8 cellular contexts compared by ENCODE assay signal in the genomic region with DNA sequence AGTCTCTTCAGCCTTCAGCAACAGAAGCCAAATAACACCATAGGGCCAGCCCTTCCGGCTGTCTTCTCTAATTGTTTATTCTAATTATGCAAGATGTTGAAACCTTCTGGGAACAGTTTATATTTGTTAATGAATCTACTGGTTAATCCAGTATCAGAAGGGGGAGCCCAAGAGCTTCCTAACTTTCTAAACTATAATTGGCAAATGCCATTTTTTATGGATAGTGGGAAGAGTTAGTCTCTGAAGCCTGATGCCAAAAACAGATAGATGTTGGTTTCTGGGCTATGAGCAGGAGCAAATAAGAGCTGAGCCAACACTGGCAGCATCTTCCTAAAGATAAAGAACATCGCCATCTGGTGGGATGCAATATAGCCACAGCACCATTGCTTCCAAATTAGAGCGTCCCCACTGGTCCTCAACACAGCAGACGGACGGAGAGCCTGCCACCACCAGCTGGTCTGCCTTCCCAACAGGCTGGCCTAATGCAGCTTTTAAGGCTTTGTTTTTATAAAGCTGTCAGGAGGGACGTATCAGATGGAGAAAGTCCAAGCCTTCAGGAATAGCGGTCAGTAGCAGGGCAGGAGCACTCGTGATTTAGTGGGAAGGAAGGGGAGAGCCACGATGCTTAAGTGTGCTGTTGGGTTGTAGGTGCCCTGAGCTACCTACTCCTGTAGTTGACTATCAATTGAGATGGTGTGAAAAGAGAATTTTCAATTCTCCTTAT.
DNase-seq lines count a peak whose midpoint lies in the region; ATAC-seq and TF ChIP-seq lines count a peak whose summit lies in the region.

No MANE protein-coding gene starts in this region.

- TF ChIP-seq CTCF in C4-2B (conservative IDR thresholded peaks at IDR 0.05) (peak; percentile 83), transverse colon (IDR thresholded peaks at IDR 0.05) (peak in 1 of 5 experiments; percentile 28)

- H3K4me1 ChIP-seq in transverse colon, result peaks cover 0 to 6% (median 0%) of the 10 kb centered on the region in 4 donors

- no peak for TF ChIP-seq EP300 in transverse colon (IDR thresholded peaks at IDR 0.05; ENCODE audit: low read depth)

- TF ChIP-seq POLR2A in transverse colon (IDR thresholded peaks at IDR 0.05), result no peak

- intact Hi-C loops in transverse colon (cut with DNase I; ENCODE audit: low total_unique reads), result no loop called here

- 55 to 60% methylated on average over 5 to 9 of the region's 9 CpGs for WGBS in transverse colon (ENCODE audit: low coverage in 1 of 2), 2 donors

- peaks cover 0 to 26% (median 5%) of the 10 kb centered on the region in 4 donors for H3K36me3 ChIP-seq in transverse colon

- H3K27me3 ChIP-seq in transverse colon, result no peaks in the 10 kb centered on the region

- DNase-seq in NCI-H2171 (lab: John Stamatoyannopoulos, UW) (peak; percentile 97), amniotic stem cell (lab: John Stamatoyannopoulos, UW) (peak; percentile 16), hepatic stellate cell (ENCODE audit: low spot score) (peak; percentile 50), transverse colon (no peak)
- DNase-seq in stimulated activated CD4-positive, alpha-beta T cell treated with anti-CD3 and anti-CD28 coated beads, TNF-alpha, amount 100 ng/mL, for 48 hours (ENCODE audit: low read depth in 3 of 3), result peak in 2 of 3 donors; percentile 1 to 15
- no peak for DNase-seq in activated CD4-positive, CD25-positive, alpha-beta regulatory T cell treated with anti-CD3 and anti-CD28 coated beads, Interleukin-2, amount 50 U/mL, for 72 hours

- H3K27ac ChIP-seq in C4-2B (no peak overlapping the region), transverse colon (no peak overlapping the region)

- no peaks in the 10 kb centered on the region for H3K9me3 ChIP-seq in transverse colon

- in situ Hi-C loops in transverse colon (cut with MboI; ENCODE audit: low pct_ligation_motif_present in 1 of 4, low pct_unique_long_range_greater_than_20kb in 1 of 4, low sequenced_read_pairs in 3 of 4), result loop anchor here in 2 of 4 donors (25.0 kb wide), 1 partner anchor 506 kb away; no protein-coding TSS in a partner anchor

- peak; percentile 65 for ATAC-seq in GM18909 (IDR thresholded peaks at IDR 0.05; ENCODE audit: poor library complexity, unreplicated experiment)

- H3K4me3 ChIP-seq in transverse colon, result no peak overlapping the region

Comparison
In these comparisons a context has a peak if more than half of its experiments do, and no peak if none do; other contexts are left out.
1. DNase-seq: peak in NCI-H2171 (single experiment), amniotic stem cell (single experiment), hepatic stellate cell (single experiment) and stimulated activated CD4-positive, alpha-beta T cell treated with anti-CD3 and anti-CD28 coated beads, TNF-alpha, amount 100 ng/mL, for 48 hours (2 of 3); none in activated CD4-positive, CD25-positive, alpha-beta regulatory T cell treated with anti-CD3 and anti-CD28 coated beads, Interleukin-2, amount 50 U/mL, for 72 hours (single experiment) and transverse colon (single experiment).